Comparison of ENCODE assay signal across 22 cellular contexts in genomic region chr6:19902201-19902600, GRCh38.
A peak's percentile ranks its signal among the peaks of the same experiment; 100 is the strongest.
DNase-seq lines count a peak whose midpoint lies in the region; ATAC-seq and TF ChIP-seq lines count a peak whose summit lies in the region.
"Had no signal": no experiment of that assay in that cellular context is flagged by ENCODE, and none has a peak within 500 bp of the region (broad histone marks: within the 10 kb centered on the region; RNA-seq: fewer than 3 reads in every experiment).

No MANE protein-coding gene starts in this region.

- H3K4me1 ChIP-seq in left lung (no peaks in the 10 kb centered on the region), upper lobe of right lung (no peaks in the 10 kb centered on the region)
- H3K4me1 ChIP-seq: A549; BLaER1 treated with 17β-estradiol and CSF1 and Interleukin-3, amounts not matched to agents 10 nM and 100 nM had no signal

- H3K27ac ChIP-seq in left lung (no peak overlapping the region), upper lobe of right lung (no peak overlapping the region)
- H3K27ac ChIP-seq: 22Rv1; A549; BLaER1 treated with 17β-estradiol and CSF1 and Interleukin-3, amounts not matched to agents 10 nM and 100 nM; C4-2B had no signal

- no peaks in the 10 kb centered on the region for H3K27me3 ChIP-seq in left lung
- H3K27me3 ChIP-seq in upper lobe of right lung: no peaks in the 10 kb centered on the region
- H3K27me3 ChIP-seq: BLaER1 treated with 17β-estradiol and CSF1 and Interleukin-3, amounts not matched to agents 10 nM and 100 nM had no signal

- H3K9me3 ChIP-seq in left lung (no peaks in the 10 kb centered on the region), upper lobe of right lung (no peaks in the 10 kb centered on the region)
- H3K9me3 ChIP-seq: A549; BLaER1 treated with 17β-estradiol and CSF1 and Interleukin-3, amounts not matched to agents 10 nM and 100 nM had no signal

- H3K4me3 ChIP-seq in left lung: no peak overlapping the region
- H3K4me3 ChIP-seq in upper lobe of right lung: no peak overlapping the region
- H3K4me3 ChIP-seq: A549; BLaER1 treated with 17β-estradiol and CSF1 and Interleukin-3, amounts not matched to agents 10 nM and 100 nM; GM12878 had no signal

- no peaks in the 10 kb centered on the region for H3K27me3 Mint-ChIP-seq in mesothelial cell of epicardium (ENCODE audit: low read depth)
- H3K27me3 Mint-ChIP-seq: B cell; CD4-positive, alpha-beta T cell had no signal

- peaks cover 5% of the 10 kb centered on the region for H3K9me3 Mint-ChIP-seq in mesothelial cell of epicardium

- no peak overlapping the region for H3K4me3 Mint-ChIP-seq in mesothelial cell of epicardium
- H3K4me3 Mint-ChIP-seq: B cell; CD4-positive, alpha-beta T cell; CD8-positive, alpha-beta T cell had no signal

- peaks cover 19% of the 10 kb centered on the region for H3K4me1 Mint-ChIP-seq in mesothelial cell of epicardium
- H3K4me1 Mint-ChIP-seq: B cell had no signal

- TF ChIP-seq CTCF in left lung (IDR thresholded peaks at IDR 0.05) (no peak), mesothelial cell of epicardium (IDR thresholded peaks at IDR 0.05; ENCODE audit: unreplicated experiment) (no peak), upper lobe of right lung (IDR thresholded peaks at IDR 0.05) (no peak)

- H3K36me3 ChIP-seq in left lung: no peaks in the 10 kb centered on the region
- H3K36me3 ChIP-seq in upper lobe of right lung: no peaks in the 10 kb centered on the region
- H3K36me3 ChIP-seq: BLaER1 treated with 17β-estradiol and CSF1 and Interleukin-3, amounts not matched to agents 10 nM and 100 nM had no signal

- peak; percentile 83 for ATAC-seq in left lung
- ATAC-seq in upper lobe of right lung: peak; percentile 64
- ATAC-seq: A549; CD8-positive, alpha-beta T cell; GM12878 had no signal

- peak overlapping the region; percentile 17 for H3K27ac Mint-ChIP-seq in mesothelial cell of epicardium
- H3K27ac Mint-ChIP-seq: B cell; CD4-positive, alpha-beta T cell; CD8-positive, alpha-beta T cell had no signal

- DNase-seq in left lung (no peak), mesothelial cell of epicardium (ENCODE audit: low spot score in 2 of 2, unreplicated experiment in 2 of 2) (no peak), upper lobe of right lung (no peak), activated gamma-delta T cell (lab: John Stamatoyannopoulos, UW) (no peak), COLO668 (lab: John Stamatoyannopoulos, UW; ENCODE audit: unreplicated experiment) (no peak)
- DNase-seq: AML-193; CD4-positive, alpha-beta T cell; CD8-positive, alpha-beta T cell; COR-L47; DMS 273 treated with DMSO at 0.1 percent for 48 hours; DMS153; DMS53; DMS79; DND-41; EL; GDM1 had no signal

- no peaks in the 10 kb centered on the region for H3K36me3 Mint-ChIP-seq in mesothelial cell of epicardium
- H3K36me3 Mint-ChIP-seq: CD8-positive, alpha-beta T cell had no signal

- intact Hi-C loops in left lung (cut with DNase I): no loop called here
- intact Hi-C loops in upper lobe of right lung (cut with DNase I): no loop called here
